Comparison of ENCODE assay signal across 9 cellular contexts in genomic region chr14:69547701-69548348, GRCh38. TPM values are rescaled to one million over a fixed set of nuclear protein-coding genes. Genes with fewer than 3 reads are reported as not detected.
A peak's percentile ranks its signal among the peaks of the same experiment; 100 is the strongest.
DNase-seq lines count a peak whose midpoint lies in the region; ATAC-seq and TF ChIP-seq lines count a peak whose summit lies in the region.
"Had no signal": no experiment of that assay in that cellular context is flagged by ENCODE, and none has a peak within 500 bp of the region (broad histone marks: within the 10 kb centered on the region; RNA-seq: fewer than 3 reads in every experiment).

No MANE protein-coding gene starts in this region.

- ATAC-seq in left lung (peak; percentile 65), GM18517 (IDR thresholded peaks at IDR 0.05; ENCODE audit: unreplicated experiment) (no peak), GM18502 (IDR thresholded peaks at IDR 0.05; ENCODE audit: poor library complexity, unreplicated experiment) (no peak)

- H3K4me1 Mint-ChIP-seq in MCF 10A (ENCODE audit: insufficient read depth, unreplicated experiment): peaks cover 11% of the 10 kb centered on the region

- H3K4me1 ChIP-seq in left lung: peaks cover 0 to 10% of the 10 kb centered on the region in 2 donors

- intact Hi-C loops in MCF 10A (cut with micrococcal nuclease) (no loop called here), left lung (cut with DNase I) (no loop called here)

- no peak overlapping the region for H3K27ac Mint-ChIP-seq in MCF 10A (ENCODE audit: low read depth, unreplicated experiment)

- DNase-seq in COLO668 (lab: John Stamatoyannopoulos, UW; ENCODE audit: unreplicated experiment) (peak; percentile 21), NCI-H1092 treated with DMSO at 0.1 percent for 48 hours (lab: John Stamatoyannopoulos, UW) (peak; percentile 67), MCF 10A (ENCODE audit: unreplicated experiment) (no peak), left lung (peak in 1 of 2 donors; percentile 82), hippocampal formation (lab: John Stamatoyannopoulos, UW) (no peak), globus pallidus (ENCODE audit: low spot score) (no peak)

- H3K9me3 ChIP-seq in left lung: no peaks in the 10 kb centered on the region

- POLR2A ChIA-PET in MCF 10A (lab: Yijun Ruan, JAX): no interaction called here

- H3K27me3 ChIP-seq in left lung: peaks cover 11 to 85% of the 10 kb centered on the region in 2 donors

- no peak overlapping the region for H3K4me3 Mint-ChIP-seq in MCF 10A (ENCODE audit: unreplicated experiment)

- H3K9me3 Mint-ChIP-seq in MCF 10A (ENCODE audit: unreplicated experiment): peaks cover 8% of the 10 kb centered on the region

- H3K27ac ChIP-seq in left lung: no peak overlapping the region

- CTCF ChIA-PET in MCF 10A (lab: Yijun Ruan, JAX): interaction anchor here (1.3 to 1.5 kb wide), 3 partner anchors 12 to 27 kb away, joined by 4 to 6 read pairs (median 4); no protein-coding TSS in a partner anchor

- TF ChIP-seq CTCF in MCF 10A (IDR thresholded peaks at IDR 0.05; ENCODE audit: unreplicated experiment) (peak; percentile 27), left lung (IDR thresholded peaks at IDR 0.05) (peak; percentile 56 to 60)

- no peaks in the 10 kb centered on the region for H3K36me3 Mint-ChIP-seq in MCF 10A (ENCODE audit: insufficient read depth, unreplicated experiment)

- no peaks in the 10 kb centered on the region for H3K27me3 Mint-ChIP-seq in MCF 10A (ENCODE audit: insufficient read depth, unreplicated experiment)

- H3K36me3 ChIP-seq in left lung: no peaks in the 10 kb centered on the region

- no peak overlapping the region for H3K4me3 ChIP-seq in left lung

- BruUV-seq in MCF 10A (replicated peaks; lab: Mats Ljungman, UMichigan): no TSS peak

RNA-seq across cellular contexts. Expression of gene CCDC177, which starts 26.8 kb away (rescaled TPM):
- not detected in 2 replicates for total RNA-seq in MCF 10A (2022)
- not detected for total RNA-seq in left lung
- total RNA-seq: HT1080 had no signal

Comparison
In these comparisons a context has a peak if more than half of its experiments do, and no peak if none do; other contexts are left out.
1. DNase-seq: peak in COLO668 (single experiment) and NCI-H1092 treated with DMSO at 0.1 percent for 48 hours (single experiment); none in MCF 10A (single experiment), hippocampal formation (0 of 2) and globus pallidus (single experiment).